In genomic region chr14:37843969-37844607, GRCh38 we compare ENCODE assay signal across 16 cellular contexts.
DNase-seq lines count a peak whose midpoint lies in the region; ATAC-seq, FAIRE-seq and TF ChIP-seq lines count a peak whose summit lies in the region.
"Had no signal": no experiment of that assay in that cellular context is flagged by ENCODE, and none has a peak within 500 bp of the region (broad histone marks: within the 10 kb centered on the region; RNA-seq: fewer than 3 reads in every experiment).

No MANE protein-coding gene starts in this region.

- TF ChIP-seq RAD21 in A549 (conservative IDR thresholded peaks at IDR 0.05 in 1 of 2, IDR thresholded peaks at IDR 0.05 in 1 of 2): no peak

- CTCF ChIA-PET in A549 (lab: Yijun Ruan, JAX): interaction anchor here (1.3 kb wide), 1 partner anchor 30 kb away, joined by 4 read pairs; no protein-coding TSS in a partner anchor

- H2BK12ac ChIP-seq in mesenchymal stem cell (ENCODE audit: low read length in 2 of 2): peak overlapping the region in 1 of 2 experiments; percentile 34

- H3K14ac ChIP-seq in mesenchymal stem cell (ENCODE audit: low read length in 2 of 2): no peak overlapping the region

- no peak overlapping the region for H3K9ac ChIP-seq in DND-41 (ENCODE audit: low read depth, low read length)
- no peak overlapping the region for H3K9ac ChIP-seq in mesenchymal stem cell (ENCODE audit: low read length)
- H3K9ac ChIP-seq: GM23248 had no signal

- H3K27me3 ChIP-seq in DND-41 (ENCODE audit: insufficient read depth, low read length, poor library complexity): no peaks in the 10 kb centered on the region
- no peaks in the 10 kb centered on the region for H3K27me3 ChIP-seq in SJCRH30
- no peaks in the 10 kb centered on the region for H3K27me3 ChIP-seq in mesenchymal stem cell (ENCODE audit: control insufficient read depth in 1 of 2, insufficient read depth in 1 of 2, low read length in 2 of 2)
- H3K27me3 ChIP-seq in brain microvascular endothelial cell (replicated peaks): no peaks in the 10 kb centered on the region

- H3K79me2 ChIP-seq in DND-41 (ENCODE audit: insufficient read depth, low read length): no peaks in the 10 kb centered on the region

- DNase-seq in A549 (ENCODE audit: low read depth in 1 of 2, low spot score in 1 of 2) (no peak), DND-41 (peak; percentile 6), SJCRH30 (peak; percentile 23 to 35), mesenchymal stem cell (no peak), retina (no peak), brain microvascular endothelial cell (no peak)
- DNase-seq: C1 segment of cervical spinal cord; Calu3; CD4-positive, alpha-beta T cell; DMS153; DMS79 treated with DMSO at 0.1 percent for 48 hours; GF-D8; GM23248 had no signal

- in situ Hi-C loops in brain microvascular endothelial cell (cut with HindIII; ENCODE audit: low pct_ligation_motif_present, low sequenced_read_pairs): no loop called here

- no peak overlapping the region for H3K4me2 ChIP-seq in A549
- no peak overlapping the region for H3K4me2 ChIP-seq in DND-41 (ENCODE audit: insufficient read depth, low read length)
- no peak overlapping the region for H3K4me2 ChIP-seq in mesenchymal stem cell (ENCODE audit: low read length, poor library complexity, severe bottlenecking)

- H2BK15ac ChIP-seq in mesenchymal stem cell (ENCODE audit: low read depth, poor library complexity, severe bottlenecking): no peak overlapping the region

- H3K27ac ChIP-seq in A549 (no peak overlapping the region), DND-41 (ENCODE audit: low read length) (no peak overlapping the region), SJCRH30 (no peak overlapping the region), mesenchymal stem cell (ENCODE audit: low read length, poor library complexity, severe bottlenecking) (no peak overlapping the region), brain microvascular endothelial cell (no peak overlapping the region)
- H3K27ac ChIP-seq: GM23248, HL-60 had no signal

- H4K91ac ChIP-seq in mesenchymal stem cell (ENCODE audit: low read length): peak overlapping the region; percentile 61

- no peaks in the 10 kb centered on the region for H3K79me1 ChIP-seq in mesenchymal stem cell (replicated peaks; ENCODE audit: low read length, poor library complexity, severe bottlenecking)

- no peak overlapping the region for H2AK5ac ChIP-seq in mesenchymal stem cell (ENCODE audit: low read length, severe bottlenecking)

- H2AFZ ChIP-seq in DND-41 (ENCODE audit: low read depth, low read length): no peak overlapping the region
- no peak overlapping the region for H2AFZ ChIP-seq in mesenchymal stem cell (ENCODE audit: low read depth, low read length)
- H2AFZ ChIP-seq: GM23248 had no signal

- no peaks in the 10 kb centered on the region for H3K36me3 ChIP-seq in DND-41 (ENCODE audit: insufficient read depth, low read length)
- no peaks in the 10 kb centered on the region for H3K36me3 ChIP-seq in SJCRH30
- no peaks in the 10 kb centered on the region for H3K36me3 ChIP-seq in mesenchymal stem cell (ENCODE audit: control insufficient read depth in 1 of 2, insufficient read depth in 2 of 2, low read depth in 1 of 2, low read length in 2 of 2)
- no peaks in the 10 kb centered on the region for H3K36me3 ChIP-seq in brain microvascular endothelial cell (replicated peaks)

- H3K4me3 ChIP-seq in A549: no peak overlapping the region
- no peak overlapping the region for H3K4me3 ChIP-seq in DND-41 (ENCODE audit: low read depth in 1 of 2, low read length in 2 of 2)
- no peak overlapping the region for H3K4me3 ChIP-seq in SJCRH30
- no peak overlapping the region for H3K4me3 ChIP-seq in mesenchymal stem cell (ENCODE audit: insufficient read depth in 1 of 2, low read depth in 1 of 2, low read length in 2 of 2)
- no peak overlapping the region for H3K4me3 ChIP-seq in brain microvascular endothelial cell (ENCODE audit: low read depth, low read length)
- H3K4me3 ChIP-seq: GM23248 had no signal

- H3K4me1 ChIP-seq in A549 (no peaks in the 10 kb centered on the region), DND-41 (ENCODE audit: insufficient read depth, low read length) (no peaks in the 10 kb centered on the region), SJCRH30 (peaks cover 21% of the 10 kb centered on the region), mesenchymal stem cell (ENCODE audit: control insufficient read depth, insufficient read depth, low read depth, low read length) (no peaks in the 10 kb centered on the region)

- TF ChIP-seq CTCF in A549 (IDR thresholded peaks at IDR 0.05) (no peak), DND-41 (IDR thresholded peaks at IDR 0.05; ENCODE audit: borderline replicate concordance, extremely low read depth, low read length, poor library complexity, severe bottlenecking) (no peak), brain microvascular endothelial cell (IDR thresholded peaks at IDR 0.05; ENCODE audit: low read depth, low read length, missing control alignments) (no peak)

- H3K9me3 ChIP-seq in A549 (no peaks in the 10 kb centered on the region), DND-41 (ENCODE audit: insufficient read depth, low read length, severe bottlenecking) (no peaks in the 10 kb centered on the region), SJCRH30 (replicated peaks) (no peaks in the 10 kb centered on the region; the same call in 1 of the 2 replicates), mesenchymal stem cell (ENCODE audit: control insufficient read depth, low read length) (no peaks in the 10 kb centered on the region)

- FAIRE-seq in A549 (lab: Jason Lieb, UNC): no peak
- FAIRE-seq: H54 had no signal

- 43% methylated on average over 8 of the region's 8 CpGs for WGBS in A549 (ENCODE audit: missing lambda C conversion rate)
- WGBS in mesenchymal stem cell: 92% methylated on average over 8 of the region's 8 CpGs

- no peak for TF ChIP-seq POLR2A in A549 (IDR thresholded peaks at IDR 0.05; ENCODE audit: low read length)

- no peaks in the 10 kb centered on the region for H4K20me1 ChIP-seq in DND-41 (ENCODE audit: insufficient read depth, low read length)

- no peak overlapping the region for H2BK120ac ChIP-seq in mesenchymal stem cell (ENCODE audit: low read depth, low read length)

- no peak overlapping the region for H3K18ac ChIP-seq in mesenchymal stem cell (ENCODE audit: low read depth in 1 of 2, low read length in 2 of 2)

- H3K23ac ChIP-seq in mesenchymal stem cell (ENCODE audit: low read length in 2 of 2): no peak overlapping the region

- POLR2A ChIA-PET in A549 (lab: Yijun Ruan, JAX): no interaction called here

- no peak for TF ChIP-seq EP300 in A549 (IDR thresholded peaks at IDR 0.05)

- no peak overlapping the region for H2BK5ac ChIP-seq in mesenchymal stem cell (ENCODE audit: low read depth, low read length, poor library complexity, severe bottlenecking)

- H3K4ac ChIP-seq in mesenchymal stem cell (ENCODE audit: low read depth in 1 of 2, low read length in 2 of 2): peak overlapping the region in 1 of 2 experiments; percentile 51

- ATAC-seq in A549: peak in 1 of 2 experiments; percentile 34; a peak in 1 of 6 replicates
- ATAC-seq in DND-41 (ENCODE audit: insufficient read depth, low read depth): peak; percentile 62; the same call in 2 of the 3 replicates
- no peak for ATAC-seq in GM18498 (IDR thresholded peaks at IDR 0.05; ENCODE audit: unreplicated experiment)

- no peak overlapping the region for H4K8ac ChIP-seq in mesenchymal stem cell (ENCODE audit: low read length)

TF ChIP-seq in A549, 52 proteins besides CTCF, POLR2A, EP300 and RAD21:
- TF ChIP-seq USF2 (IDR thresholded peaks at IDR 0.05) (no peak), CEBPB (IDR thresholded peaks at IDR 0.05) (peak; percentile 9 to 34; a peak in 1 of 4 replicates)

Comparison
In these comparisons a context has a peak if more than half of its experiments do, and no peak if none do; other contexts are left out.
1. DNase-seq: peak in DND-41 (single experiment) and SJCRH30 (2 of 2); none in A549 (0 of 2), mesenchymal stem cell (single experiment), retina (single experiment) and brain microvascular endothelial cell (single experiment).